In genomic region chr19:17784201-17785008, GRCh38 we compare ENCODE assay signal across 9 cellular contexts. TPM values are rescaled to one million over a fixed set of nuclear protein-coding genes. Genes with fewer than 3 reads are reported as not detected.
DNase-seq lines count a peak whose midpoint lies in the region; ATAC-seq, FAIRE-seq and TF ChIP-seq lines count a peak whose summit lies in the region.
"Had no signal": no experiment of that assay in that cellular context is flagged by ENCODE, and none has a peak within 500 bp of the region (broad histone marks: within the 10 kb centered on the region; RNA-seq: fewer than 3 reads in every experiment).

No MANE protein-coding gene starts in this region.

- DNase-seq in DMS 273 (lab: John Stamatoyannopoulos, UW; ENCODE audit: unreplicated experiment) (peak; percentile 90), KG1 (lab: John Stamatoyannopoulos, UW) (peak; percentile 45), SJCRH30 (peak; percentile 74 to 91), globus pallidus (ENCODE audit: low spot score) (peak; percentile 51), progenitor cell of endocrine pancreas (ENCODE audit: low spot score, unreplicated experiment) (peak; percentile 61), urothelium cell line (ENCODE audit: low spot score) (peak; percentile 58)
- DNase-seq in activated T-helper 9 cell treated with anti-CD3 and anti-CD28 coated beads, Interleukin-2, amount 50 U/mL, for 16 hours (ENCODE audit: low read depth): peak; percentile 51

- no peak overlapping the region for H3K4me3 Mint-ChIP-seq in progenitor cell of endocrine pancreas (ENCODE audit: low read depth)

- TF ChIP-seq CTCF in progenitor cell of endocrine pancreas (IDR thresholded peaks at IDR 0.05; ENCODE audit: unreplicated experiment): peak; percentile 73

- no peaks in the 10 kb centered on the region for H3K36me3 ChIP-seq in SJCRH30

- H3K36me3 Mint-ChIP-seq in progenitor cell of endocrine pancreas (ENCODE audit: insufficient read depth): no peaks in the 10 kb centered on the region

- peaks cover 12% of the 10 kb centered on the region for H3K27me3 Mint-ChIP-seq in progenitor cell of endocrine pancreas

- FAIRE-seq in urothelium cell line (lab: Jason Lieb, UNC): no peak

- ATAC-seq in HG02973 (IDR thresholded peaks at IDR 0.05; ENCODE audit: unreplicated experiment): no peak

- H3K4me1 ChIP-seq in SJCRH30: no peaks in the 10 kb centered on the region

- H3K9me3 ChIP-seq in SJCRH30 (replicated peaks): no peaks in the 10 kb centered on the region

- no peaks in the 10 kb centered on the region for H3K27me3 ChIP-seq in SJCRH30

- no peaks in the 10 kb centered on the region for H3K4me1 Mint-ChIP-seq in progenitor cell of endocrine pancreas (ENCODE audit: low read depth)

- H3K4me3 ChIP-seq in SJCRH30: no peak overlapping the region

- H3K27ac ChIP-seq in SJCRH30: no peak overlapping the region

- no peaks in the 10 kb centered on the region for H3K9me3 Mint-ChIP-seq in progenitor cell of endocrine pancreas (ENCODE audit: low read depth)

- H3K27ac Mint-ChIP-seq in progenitor cell of endocrine pancreas: no peak overlapping the region

RNA-seq across cellular contexts. Expression of gene B3GNT3, which starts 10.5 kb away (rescaled TPM):
- total RNA-seq in SJCRH30 (2014; rRNA removed; shearing (Covaris generic)): not detected in 2 replicates
- 0.13 TPM in 1 of 2 replicates, not detected in the other for total RNA-seq in progenitor cell of endocrine pancreas
- total RNA-seq: T-helper 2 cell treated with Interferon-gamma antibody and Interleukin-4, amounts not matched to agents 100 ng/mL and 5 ng/mL, for 36 hours had no signal

RNA-seq across cellular contexts. Expression of gene FCHO1, which starts 33.1 kb away (rescaled TPM):
- total RNA-seq in SJCRH30 (2014; rRNA removed; shearing (Covaris generic)): 2.8 and 3.0 TPM in 2 replicates
- 0.98 and 2.2 TPM in 2 replicates for total RNA-seq in progenitor cell of endocrine pancreas

RNA-seq across cellular contexts. Expression of gene INSL3, which starts 36.9 kb away (rescaled TPM):
- not detected in 2 replicates for total RNA-seq in SJCRH30 (2014; rRNA removed; shearing (Covaris generic))
- total RNA-seq in progenitor cell of endocrine pancreas: not detected in 2 replicates
